ENCODE assay signal across 11 cellular contexts in the genomic region with DNA sequence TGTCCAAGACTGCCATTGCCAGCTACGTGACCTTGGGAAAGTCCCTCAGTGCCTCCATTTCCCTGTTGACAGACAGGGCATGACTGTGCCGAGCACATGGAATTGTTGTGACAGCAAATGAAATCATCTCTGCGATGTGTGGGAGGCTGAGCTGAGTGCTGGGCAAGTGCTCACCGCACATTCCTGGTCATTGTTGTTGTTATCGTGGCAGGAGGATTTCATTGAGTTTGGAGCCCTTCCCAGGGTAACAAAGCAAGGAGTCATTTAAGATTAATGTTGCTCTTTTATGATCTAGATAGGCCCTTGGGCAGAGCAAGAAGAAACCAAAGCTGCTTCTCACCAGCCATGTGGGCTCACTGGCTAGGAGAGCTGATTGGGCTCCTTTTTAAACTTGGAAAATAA. TPM values are rescaled to one million over a fixed set of nuclear protein-coding genes. Genes with fewer than 3 reads are reported as not detected.
DNase-seq lines count a peak whose midpoint lies in the region; ATAC-seq and TF ChIP-seq lines count a peak whose summit lies in the region.
"Had no signal": no experiment of that assay in that cellular context is flagged by ENCODE, and none has a peak within 500 bp of the region (broad histone marks: within the 10 kb centered on the region; RNA-seq: fewer than 3 reads in every experiment).

No MANE protein-coding gene starts in this region.

- H3K9ac ChIP-seq in SK-N-SH, result no peak overlapping the region
- H3K9ac ChIP-seq in trophoblast cell (ENCODE audit: low read length), result no peak overlapping the region

- H3K79me1 ChIP-seq in trophoblast cell (ENCODE audit: low read length), result no peaks in the 10 kb centered on the region

- no peak overlapping the region for H2AK5ac ChIP-seq in trophoblast cell (ENCODE audit: low read length)

- H3K4me3 ChIP-seq in SK-N-SH (ENCODE audit: low read depth in 2 of 2, low read length in 1 of 2) (no peak overlapping the region), fibroblast of mammary gland (ENCODE audit: control insufficient read depth, low read depth, low read length) (no peak overlapping the region), trophoblast cell (ENCODE audit: low read depth, low read length) (no peak overlapping the region)

- no peaks in the 10 kb centered on the region for H3K79me2 ChIP-seq in SK-N-SH (ENCODE audit: insufficient read depth)
- no peaks in the 10 kb centered on the region for H3K79me2 ChIP-seq in trophoblast cell (ENCODE audit: control insufficient read depth, insufficient read depth, low read length, poor library complexity)

- H4K8ac ChIP-seq in trophoblast cell (ENCODE audit: low read depth, low read length), result no peak overlapping the region

- no peak overlapping the region for H2BK5ac ChIP-seq in trophoblast cell (ENCODE audit: low read depth, low read length, poor library complexity)

- CTCF ChIA-PET in SK-N-SH (lab: Yijun Ruan, JAX), result interaction anchor here (1.2 kb wide), 1 partner anchor 67 kb away, joined by 3 read pairs; no protein-coding TSS in a partner anchor

- no peak for ATAC-seq in HG02973 (IDR thresholded peaks at IDR 0.05; ENCODE audit: unreplicated experiment)
- ATAC-seq: stimulated activated naive CD8-positive, alpha-beta T cell treated with anti-CD3 and anti-CD28 coated beads, Interleukin-15, Interleukin-2, amounts not matched to agents 100 U/mL and 50 U/mL, for 24 hours had no signal

- WGBS in SK-N-SH (ENCODE audit: low lambda C conversion rate), result 37% methylated on average over 5 of the region's 5 CpGs
- no CpG with 5 or more reads among the region's 5 CpGs for WGBS in trophoblast cell (ENCODE audit: extremely low coverage, insufficient coverage, insufficient read length)

- DNase-seq in COLO829 (ENCODE audit: low spot score) (peak; percentile 43), SK-N-SH (no peak), fibroblast of mammary gland (ENCODE audit: low read depth) (peak; percentile 94), trophoblast cell (peak; percentile 29 to 46), SW 1271 (lab: John Stamatoyannopoulos, UW) (no peak), NCI-H510A (lab: John Stamatoyannopoulos, UW) (no peak)
- no peak for DNase-seq in central memory CD4-positive, alpha-beta T cell
- DNase-seq: hippocampal formation; NCI-H1694; stimulated activated naive CD8-positive, alpha-beta T cell treated with anti-CD3 and anti-CD28 coated beads, Interleukin-15, Interleukin-2, amounts not matched to agents 100 U/mL and 50 U/mL, for 24 hours had no signal

- H4K12ac ChIP-seq in trophoblast cell (ENCODE audit: low read depth, low read length), result no peak overlapping the region

- H3K23ac ChIP-seq in trophoblast cell (ENCODE audit: low read length), result no peak overlapping the region

- H2AFZ ChIP-seq in SK-N-SH (ENCODE audit: low read depth), result no peak overlapping the region
- no peak overlapping the region for H2AFZ ChIP-seq in trophoblast cell (ENCODE audit: insufficient read depth, low read length, poor library complexity)

- H4K20me1 ChIP-seq in SK-N-SH (ENCODE audit: insufficient read depth), result no peaks in the 10 kb centered on the region

- no peaks in the 10 kb centered on the region for H3F3A ChIP-seq in SK-N-SH (replicated peaks; ENCODE audit: insufficient read depth)

- no peaks in the 10 kb centered on the region for H3K9me2 ChIP-seq in SK-N-SH

- no peak for TF ChIP-seq EP300 in SK-N-SH (IDR thresholded peaks at IDR 0.05; ENCODE audit: borderline replicate concordance in 1 of 2, low read depth in 1 of 2, low read length in 1 of 2)

- TF ChIP-seq RAD21 in SK-N-SH (IDR thresholded peaks at IDR 0.05; ENCODE audit: low read length), result no peak

- no peak overlapping the region for H3K4ac ChIP-seq in trophoblast cell (ENCODE audit: low read depth, low read length)

- H3K4me1 ChIP-seq in SK-N-SH (ENCODE audit: control insufficient read depth in 1 of 2, insufficient read depth in 2 of 2, low read depth in 1 of 2, low read length in 1 of 2) (no peaks in the 10 kb centered on the region), trophoblast cell (ENCODE audit: control insufficient read depth in 1 of 2, insufficient read depth in 2 of 2, low read length in 2 of 2) (no peaks in the 10 kb centered on the region)

- POLR2A ChIA-PET in SK-N-SH (lab: Yijun Ruan, JAX), result no interaction called here

- no peaks in the 10 kb centered on the region for H3K9me3 ChIP-seq in SK-N-SH
- H3K9me3 ChIP-seq in trophoblast cell (ENCODE audit: insufficient read depth, low read depth, low read length), result peaks cover 1% of the 10 kb centered on the region

- H3K27me3 ChIP-seq in SK-N-SH (ENCODE audit: insufficient read depth) (no peaks in the 10 kb centered on the region), trophoblast cell (ENCODE audit: insufficient read depth, low read length) (no peaks in the 10 kb centered on the region)

- no peak overlapping the region for H3K18ac ChIP-seq in trophoblast cell (ENCODE audit: low read length)

- no peak overlapping the region for H3K27ac ChIP-seq in SK-N-SH (ENCODE audit: low read depth in 2 of 2, low read length in 1 of 2)
- H3K27ac ChIP-seq in trophoblast cell (ENCODE audit: low read depth, low read length), result no peak overlapping the region

- no peak overlapping the region for H2BK120ac ChIP-seq in trophoblast cell (ENCODE audit: insufficient read depth, low read length, poor library complexity)

- H4K91ac ChIP-seq in trophoblast cell (ENCODE audit: low read depth, low read length), result no peak overlapping the region

- H3K14ac ChIP-seq in trophoblast cell (ENCODE audit: low read length), result no peak overlapping the region

- H3K4me2 ChIP-seq in SK-N-SH, result no peak overlapping the region
- H3K4me2 ChIP-seq in trophoblast cell (ENCODE audit: low read length), result no peak overlapping the region

- H3K36me3 ChIP-seq in SK-N-SH (replicated peaks in 1 of 2; ENCODE audit: control insufficient read depth in 1 of 2, insufficient read depth in 2 of 2, low read length in 1 of 2) (no peaks in the 10 kb centered on the region), trophoblast cell (ENCODE audit: control insufficient read depth in 1 of 2, insufficient read depth in 2 of 2, low read length in 2 of 2) (no peaks in the 10 kb centered on the region)

- TF ChIP-seq CTCF in SK-N-SH (IDR thresholded peaks at IDR 0.05) (no peak), fibroblast of mammary gland (conservative IDR thresholded peaks at IDR 0.05; ENCODE audit: control insufficient read depth, insufficient read depth, low read depth, low read length) (no peak)

- no peak overlapping the region for H2BK12ac ChIP-seq in trophoblast cell (ENCODE audit: low read length)

TF ChIP-seq in SK-N-SH, 30 proteins besides CTCF, POLR2A, EP300 and RAD21:
- no peak for TF ChIP-seq ZBTB33 (IDR thresholded peaks at IDR 0.05; ENCODE audit: borderline replicate concordance, low read depth)
- no peak for TF ChIP-seq RFX5 (IDR thresholded peaks at IDR 0.05; ENCODE audit: low read length)
- TF ChIP-seq NFIC (IDR thresholded peaks at IDR 0.05; ENCODE audit: borderline replicate concordance), result no peak
- TF ChIP-seq MXI1 (IDR thresholded peaks at IDR 0.05; ENCODE audit: low read depth, low read length), result no peak
- no peak for TF ChIP-seq FOXJ3 (CRISPR knock-in tag; IDR thresholded peaks at IDR 0.05)
- no peak for TF ChIP-seq RCOR1 (IDR thresholded peaks at IDR 0.05; ENCODE audit: low read length)
- TF ChIP-seq GABPA (IDR thresholded peaks at IDR 0.05; ENCODE audit: low read depth), result no peak
- no peak for TF ChIP-seq TCF12 (IDR thresholded peaks at IDR 0.05)
- no peak for TF ChIP-seq JUND (IDR thresholded peaks at IDR 0.05)
- TF ChIP-seq, protein P1, sequence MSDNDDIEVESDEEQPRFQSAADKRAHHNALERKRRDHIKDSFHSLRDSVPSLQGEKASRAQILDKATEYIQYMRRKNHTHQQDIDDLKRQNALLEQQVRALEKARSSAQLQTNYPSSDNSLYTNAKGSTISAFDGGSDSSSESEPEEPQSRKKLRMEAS (IDR thresholded peaks at IDR 0.05; ENCODE audit: low read depth), result peak; percentile 78; the same call in 1 of the 2 replicates
- TF ChIP-seq SIN3A (IDR thresholded peaks at IDR 0.05; ENCODE audit: borderline replicate concordance, low read depth, low read length), result peak; percentile 35; the same call in 1 of the 2 replicates
- TF ChIP-seq, protein P2, sequence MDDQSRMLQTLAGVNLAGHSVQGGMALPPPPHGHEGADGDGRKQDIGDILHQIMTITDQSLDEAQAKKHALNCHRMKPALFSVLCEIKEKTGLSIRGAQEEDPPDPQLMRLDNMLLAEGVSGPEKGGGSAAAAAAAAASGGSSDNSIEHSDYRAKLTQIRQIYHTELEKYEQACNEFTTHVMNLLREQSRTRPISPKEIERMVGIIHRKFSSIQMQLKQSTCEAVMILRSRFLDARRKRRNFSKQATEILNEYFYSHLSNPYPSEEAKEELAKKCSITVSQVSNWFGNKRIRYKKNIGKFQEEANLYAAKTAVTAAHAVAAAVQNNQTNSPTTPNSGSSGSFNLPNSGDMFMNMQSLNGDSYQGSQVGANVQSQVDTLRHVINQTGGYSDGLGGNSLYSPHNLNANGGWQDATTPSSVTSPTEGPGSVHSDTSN (IDR thresholded peaks at IDR 0.05), result peak; percentile 44
- no peak for TF ChIP-seq SMC3 (IDR thresholded peaks at IDR 0.05; ENCODE audit: low read depth, low read length)

RNA-seq across cellular contexts. Expression of gene ITPKB, which starts 39.6 kb away (rescaled TPM):
- 1.8 and 2.4 TPM in 2 replicates for polyA plus RNA-seq in SK-N-SH (2012; rRNA removed)
- 1.0 and 1.7 TPM in 2 replicates for polyA plus RNA-seq in SK-N-SH (2012; cell fraction: cytosol; rRNA removed)
- polyA plus RNA-seq in SK-N-SH (2012; cell fraction: nucleus; rRNA removed), result 3.5 and 3.6 TPM in 2 replicates
- 5.0 and 5.7 TPM in 2 replicates for polyA plus RNA-seq in trophoblast cell (2013)

Comparison
In these comparisons a context has a peak if more than half of its experiments do, and no peak if none do; other contexts are left out.
1. DNase-seq: peak in COLO829 (single experiment), fibroblast of mammary gland (single experiment) and trophoblast cell (2 of 2); none in SK-N-SH (single experiment), central memory CD4-positive, alpha-beta T cell (single experiment), SW 1271 (0 of 2) and NCI-H510A (single experiment).